ENCODE assay signal across 15 cellular contexts in genomic region chr22:39525658-39525975, GRCh38. TPM values are rescaled to one million over a fixed set of nuclear protein-coding genes. Genes with fewer than 3 reads are reported as not detected.
A peak's percentile ranks its signal among the peaks of the same experiment; 100 is the strongest.
DNase-seq lines count a peak whose midpoint lies in the region; ATAC-seq lines count a peak whose summit lies in the region.
"Had no signal": no experiment of that assay in that cellular context is flagged by ENCODE, and none has a peak within 500 bp of the region (broad histone marks: within the 10 kb centered on the region; RNA-seq: fewer than 3 reads in every experiment).

No MANE protein-coding gene starts in this region.

- intact Hi-C loops in activated T-helper 2 cell treated with anti-CD3 and anti-CD28 coated beads, Interferon-gamma antibody, Interleukin-2, Interleukin-4, amounts not matched to agents 10 μg/mL and 5 μg/mL and 100 μg/mL, durations not matched to agents 14 hours and 24 hours and 36 hours (cut with micrococcal nuclease), result no loop called here

- H3K4me3 ChIP-seq in BLaER1 treated with 17β-estradiol and CSF1 and Interleukin-3, amounts not matched to agents 10 nM and 100 nM, result 0 out of 20 replicates have a peak overlapping the region, but pooled peaks of 1 of the 10 experiments have one; percentile 18
- H3K4me3 ChIP-seq in GM23248, result no peak overlapping the region
- H3K4me3 ChIP-seq: breast epithelium, lung had no signal

- H3K4me1 ChIP-seq in BLaER1 treated with 17β-estradiol and CSF1 and Interleukin-3, amounts not matched to agents 10 nM and 100 nM, result peaks cover 73 to 88% (median 81%) of the 10 kb centered on the region in 10 experiments
- peaks cover 9% of the 10 kb centered on the region for H3K4me1 ChIP-seq in GM23248 (ENCODE audit: insufficient read depth)

- no peak overlapping the region for H2AFZ ChIP-seq in GM23248

- no peaks in the 10 kb centered on the region for H3K27me3 ChIP-seq in BLaER1 treated with 17β-estradiol and CSF1 and Interleukin-3, amounts not matched to agents 10 nM and 100 nM
- H3K27me3 ChIP-seq in GM23248 (replicated peaks; ENCODE audit: insufficient read depth), result no peaks in the 10 kb centered on the region
- H3K27me3 ChIP-seq: breast epithelium had no signal

- 0 out of 22 replicates have a peak, but pooled peaks cover 0 to 6% (median 0%) of the 10 kb centered on the region in 11 experiments for H3K9me3 ChIP-seq in BLaER1 treated with 17β-estradiol and CSF1 and Interleukin-3, amounts not matched to agents 10 nM and 100 nM (replicated peaks in 1 of 11)
- no peaks in the 10 kb centered on the region for H3K9me3 ChIP-seq in GM23248 (ENCODE audit: low read depth)
- H3K9me3 ChIP-seq: breast epithelium had no signal

- in situ Hi-C loops in GM23248 (cut with MboI), result no loop called here

- H3K27ac Mint-ChIP-seq in activated T-helper 2 cell treated with anti-CD3 and anti-CD28 coated beads, Interferon-gamma antibody, Interleukin-2, Interleukin-4, amounts not matched to agents 10 μg/mL and 5 μg/mL and 100 μg/mL, durations not matched to agents 14 hours and 24 hours and 36 hours, result peak overlapping the region; percentile 81
- peak overlapping the region in 2 of 6 donors; percentile 84 to 90 for H3K27ac Mint-ChIP-seq in naive B cell

- DNase-seq in GM23248 (no peak), naive B cell (no peak), islet precursor cell (no peak), NCI-H128 (lab: John Stamatoyannopoulos, UW; ENCODE audit: unreplicated experiment) (no peak), NCI-H2227 treated with DMSO at 0.1 percent for 48 hours (lab: John Stamatoyannopoulos, UW) (no peak)
- DNase-seq in activated T-helper 2 cell treated with anti-CD3 and anti-CD28 coated beads, Interferon-gamma antibody, Interleukin-2, Interleukin-4, amounts not matched to agents 10 μg/mL and 5 μg/mL and 100 μg/mL, durations not matched to agents 14 hours and 24 hours and 36 hours (ENCODE audit: low spot score), result no peak
- DNase-seq: activated CD4-positive, alpha-beta T cell treated with anti-CD3 and anti-CD28 coated beads for 4 hours; DMS79; HCEC 1CT; NCI-H1417 had no signal

- peak overlapping the region; percentile 49 for H3K4me3 Mint-ChIP-seq in activated T-helper 2 cell treated with anti-CD3 and anti-CD28 coated beads, Interferon-gamma antibody, Interleukin-2, Interleukin-4, amounts not matched to agents 10 μg/mL and 5 μg/mL and 100 μg/mL, durations not matched to agents 14 hours and 24 hours and 36 hours (ENCODE audit: low read depth)
- H3K4me3 Mint-ChIP-seq in naive B cell, result peak overlapping the region in 5 of 8 donors; percentile 3 to 79 (median 42)

- H4K20me1 ChIP-seq in BLaER1 treated with 17β-estradiol and CSF1 and Interleukin-3, amounts not matched to agents 10 nM and 100 nM, result peaks cover 77 to 100% (median 99%) of the 10 kb centered on the region in 11 experiments
- H4K20me1 ChIP-seq in GM23248 (ENCODE audit: insufficient read depth), result peaks cover 14% of the 10 kb centered on the region; the same call in 1 of the 2 replicates

- H3F3A ChIP-seq in GM23248 (ENCODE audit: insufficient read depth), result peaks cover 46% of the 10 kb centered on the region

- H3K36me3 ChIP-seq in BLaER1 treated with 17β-estradiol and CSF1 and Interleukin-3, amounts not matched to agents 10 nM and 100 nM, result peaks cover 48 to 88% (median 71%) of the 10 kb centered on the region in 11 experiments
- H3K36me3 ChIP-seq in GM23248 (ENCODE audit: low read depth), result peaks cover 19% of the 10 kb centered on the region
- H3K36me3 ChIP-seq: breast epithelium had no signal

- H3K9me3 Mint-ChIP-seq in activated T-helper 2 cell treated with anti-CD3 and anti-CD28 coated beads, Interferon-gamma antibody, Interleukin-2, Interleukin-4, amounts not matched to agents 10 μg/mL and 5 μg/mL and 100 μg/mL, durations not matched to agents 14 hours and 24 hours and 36 hours, result no peaks in the 10 kb centered on the region
- no peaks in the 10 kb centered on the region for H3K9me3 Mint-ChIP-seq in naive B cell

- H3K9me2 ChIP-seq in GM23248 (ENCODE audit: insufficient read depth), result no peaks in the 10 kb centered on the region

- H3K27ac ChIP-seq in BLaER1 treated with 17β-estradiol and CSF1 and Interleukin-3, amounts not matched to agents 10 nM and 100 nM, result 0 out of 22 replicates have a peak overlapping the region, but pooled peaks of 1 of the 11 experiments have one; percentile 1
- 0 out of 2 replicates have a peak overlapping the region, but pooled peaks have one; percentile 96 for H3K27ac ChIP-seq in GM23248

- no peaks in the 10 kb centered on the region for H3K27me3 Mint-ChIP-seq in activated T-helper 2 cell treated with anti-CD3 and anti-CD28 coated beads, Interferon-gamma antibody, Interleukin-2, Interleukin-4, amounts not matched to agents 10 μg/mL and 5 μg/mL and 100 μg/mL, durations not matched to agents 14 hours and 24 hours and 36 hours (ENCODE audit: low read depth)
- no peaks in the 10 kb centered on the region for H3K27me3 Mint-ChIP-seq in naive B cell

- no peak for ATAC-seq in naive B cell (ENCODE audit: low read depth in 2 of 2)
- no peak for ATAC-seq in HG03439 (IDR thresholded peaks at IDR 0.05; ENCODE audit: unreplicated experiment)
- ATAC-seq: sciatic nerve had no signal

- peaks cover 88% of the 10 kb centered on the region for H3K36me3 Mint-ChIP-seq in activated T-helper 2 cell treated with anti-CD3 and anti-CD28 coated beads, Interferon-gamma antibody, Interleukin-2, Interleukin-4, amounts not matched to agents 10 μg/mL and 5 μg/mL and 100 μg/mL, durations not matched to agents 14 hours and 24 hours and 36 hours (ENCODE audit: low read depth)
- H3K36me3 Mint-ChIP-seq in naive B cell, result peaks cover 0 to 9% of the 10 kb centered on the region in 2 donors

- peaks cover 50% of the 10 kb centered on the region for H3K79me2 ChIP-seq in GM23248 (ENCODE audit: insufficient read depth)

- WGBS in GM23248 (ENCODE audit: low coverage in 1 of 2, low lambda C conversion rate in 2 of 2, missing lambda C conversion rate in 2 of 2), 2 experiments, result 96 to 98% methylated on average over 4 of the region's 4 CpGs

- H3K4me2 ChIP-seq in BLaER1 treated with 17β-estradiol and CSF1 and Interleukin-3, amounts not matched to agents 10 nM and 100 nM, result peak overlapping the region in 10 of 11 experiments; percentile 95 to 100 (median 99); a peak in 18 of 22 replicates
- H3K4me2 ChIP-seq in GM23248 (ENCODE audit: unreplicated experiment), result no peak overlapping the region

- peaks cover 65% of the 10 kb centered on the region for H3K4me1 Mint-ChIP-seq in activated T-helper 2 cell treated with anti-CD3 and anti-CD28 coated beads, Interferon-gamma antibody, Interleukin-2, Interleukin-4, amounts not matched to agents 10 μg/mL and 5 μg/mL and 100 μg/mL, durations not matched to agents 14 hours and 24 hours and 36 hours (ENCODE audit: low read depth)
- peaks cover 62 to 89% (median 84%) of the 10 kb centered on the region in 3 donors for H3K4me1 Mint-ChIP-seq in naive B cell

- H3K9ac ChIP-seq in BLaER1 treated with 17β-estradiol and CSF1 and Interleukin-3, amounts not matched to agents 10 nM and 100 nM, result peak overlapping the region in 4 of 11 experiments; percentile 16 to 100 (median 18); a peak in 3 of 22 replicates
- no peak overlapping the region for H3K9ac ChIP-seq in GM23248

RNA-seq across cellular contexts. Expression of gene ATF4, which starts 5.3 kb away (rescaled TPM):
- total RNA-seq in GM23248 (2014; rRNA removed; shearing (Covaris generic)), result 481 and 529 TPM in 2 replicates
- polyA plus RNA-seq in GM23248 (2016; fragmentation: Nextera tagmentation; extraction: Ambion mirVana) (282 and 293 TPM in 2 replicates), naive B cell (ENCODE audit: low read depth in 6 of 6) (100 to 1,000 TPM in 2 of 6 donors, 10 to 100 TPM in 4; 74.9 to 159 (median 98.9) TPM)
- 339 and 348 TPM in 2 replicates for total RNA-seq in activated T-helper 2 cell treated with anti-CD3 and anti-CD28 coated beads, Interferon-gamma antibody, Interleukin-2, Interleukin-4, amounts not matched to agents 10 μg/mL and 5 μg/mL and 100 μg/mL, durations not matched to agents 14 hours and 24 hours and 36 hours

RNA-seq across cellular contexts. Expression of gene RPS19BP1, which starts 6.9 kb away (rescaled TPM):
- total RNA-seq in GM23248 (2014; rRNA removed; shearing (Covaris generic)), result 81.6 and 93.9 TPM in 2 replicates
- polyA plus RNA-seq in GM23248 (2016; fragmentation: Nextera tagmentation; extraction: Ambion mirVana), result 114 and 119 TPM in 2 replicates
- 76.9 and 78.4 TPM in 2 replicates for total RNA-seq in activated T-helper 2 cell treated with anti-CD3 and anti-CD28 coated beads, Interferon-gamma antibody, Interleukin-2, Interleukin-4, amounts not matched to agents 10 μg/mL and 5 μg/mL and 100 μg/mL, durations not matched to agents 14 hours and 24 hours and 36 hours
- 100 to 1,000 TPM in 1 of 6 donors, 10 to 100 TPM in 5; 73.8 to 114 (median 93.2) TPM for polyA plus RNA-seq in naive B cell (ENCODE audit: low read depth in 6 of 6)

RNA-seq across cellular contexts. Expression of gene MIEF1, which starts 23.5 kb away (rescaled TPM):
- total RNA-seq in GM23248 (2014; rRNA removed; shearing (Covaris generic)), result 26.2 and 27.1 TPM in 2 replicates
- polyA plus RNA-seq in GM23248 (2016; fragmentation: Nextera tagmentation; extraction: Ambion mirVana) (20.2 and 20.6 TPM in 2 replicates), naive B cell (ENCODE audit: low read depth in 6 of 6) (10 to 100 TPM in 5 of 6 donors, 1 to 10 TPM in 1; 8.7 to 29.8 (median 19.2) TPM)
- 46.9 and 47.5 TPM in 2 replicates for total RNA-seq in activated T-helper 2 cell treated with anti-CD3 and anti-CD28 coated beads, Interferon-gamma antibody, Interleukin-2, Interleukin-4, amounts not matched to agents 10 μg/mL and 5 μg/mL and 100 μg/mL, durations not matched to agents 14 hours and 24 hours and 36 hours

RNA-seq across cellular contexts. Expression of gene CACNA1I, which starts 44.9 kb away (rescaled TPM):
- total RNA-seq in GM23248 (2014; rRNA removed; shearing (Covaris generic)), result not detected in 2 replicates
- not detected in 2 replicates for polyA plus RNA-seq in GM23248 (2016; fragmentation: Nextera tagmentation; extraction: Ambion mirVana)
- total RNA-seq in activated T-helper 2 cell treated with anti-CD3 and anti-CD28 coated beads, Interferon-gamma antibody, Interleukin-2, Interleukin-4, amounts not matched to agents 10 μg/mL and 5 μg/mL and 100 μg/mL, durations not matched to agents 14 hours and 24 hours and 36 hours, result 0.09 TPM in 2 replicates
- polyA plus RNA-seq in naive B cell (ENCODE audit: low read depth in 6 of 6), result not detected
